Comparison of ENCODE assay signal across 14 cellular contexts in the genomic region with DNA sequence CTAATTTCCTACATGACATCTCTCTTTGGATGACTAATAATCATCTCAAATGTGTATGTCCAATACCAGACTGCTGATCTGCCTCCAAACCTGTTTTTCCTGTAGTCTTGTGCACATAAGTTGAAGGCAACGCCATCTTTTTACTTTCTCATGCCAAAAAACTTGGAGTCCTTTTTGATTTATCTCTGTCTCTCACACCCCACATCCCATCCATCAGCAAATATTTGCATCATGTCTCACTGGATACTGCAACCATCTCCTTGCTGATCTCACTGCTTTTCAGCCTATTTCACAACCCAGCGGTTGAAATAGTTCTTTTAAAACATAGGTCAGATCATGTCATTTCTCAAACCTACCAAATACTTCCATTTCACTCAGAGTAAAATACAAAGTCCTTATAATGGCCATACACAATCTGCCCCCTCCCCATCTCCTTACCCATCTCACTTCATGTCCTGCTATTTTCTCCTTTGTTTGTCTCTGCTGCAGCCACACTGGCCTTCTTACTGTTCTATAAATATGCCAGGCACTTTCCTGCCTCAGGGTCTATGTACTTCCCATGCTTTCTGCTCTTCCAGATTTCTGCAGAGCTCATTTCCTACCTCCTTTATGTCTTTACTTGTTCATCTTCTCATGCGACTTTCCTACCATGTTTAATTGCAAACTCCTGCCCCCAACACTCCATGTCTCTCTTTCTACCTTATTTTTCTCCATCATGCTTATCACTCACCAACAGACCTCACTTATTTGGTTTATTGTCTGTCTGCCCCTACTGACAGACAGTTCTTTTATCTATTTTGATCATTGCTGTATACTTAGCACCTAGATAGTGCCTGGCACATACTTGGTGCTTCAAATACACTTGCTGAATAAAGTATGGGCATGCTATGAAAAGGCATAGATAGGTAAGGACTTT.
DNase-seq lines count a peak whose midpoint lies in the region; ATAC-seq and TF ChIP-seq lines count a peak whose summit lies in the region.
"Had no signal": no experiment of that assay in that cellular context is flagged by ENCODE, and none has a peak within 500 bp of the region (broad histone marks: within the 10 kb centered on the region; RNA-seq: fewer than 3 reads in every experiment).

No MANE protein-coding gene starts in this region.

- H3K36me3 Mint-ChIP-seq in endodermal cell (ENCODE audit: low read depth): no peaks in the 10 kb centered on the region
- H3K36me3 Mint-ChIP-seq in chondrocyte (ENCODE audit: low read depth): no peaks in the 10 kb centered on the region

- peak overlapping the region; percentile 43 for H3K4me2 ChIP-seq in PC-3 (ENCODE audit: low read length)

- H3K9me2 ChIP-seq in PC-3 (replicated peaks; ENCODE audit: low read length): no peaks in the 10 kb centered on the region

- H3K27ac ChIP-seq in PC-3 (ENCODE audit: low read length) (peak overlapping the region; percentile 64), neutrophil (peak overlapping the region; percentile 77), endodermal cell (ENCODE audit: low read depth, low read length) (no peak overlapping the region)

- TF ChIP-seq CTCF in PC-3 (conservative IDR thresholded peaks at IDR 0.05; ENCODE audit: low read depth, low read length): no peak
- TF ChIP-seq CTCF in epithelial cell of esophagus (IDR thresholded peaks at IDR 0.05; ENCODE audit: insufficient read depth, low read depth, low read length, missing control alignments): no peak
- no peak for TF ChIP-seq CTCF in neutrophil (IDR thresholded peaks at IDR 0.05)
- no peak for TF ChIP-seq CTCF in endodermal cell (conservative IDR thresholded peaks at IDR 0.05)
- TF ChIP-seq CTCF in chondrocyte (IDR thresholded peaks at IDR 0.05): no peak

- H3K27ac Mint-ChIP-seq in endodermal cell: no peak overlapping the region
- H3K27ac Mint-ChIP-seq in chondrocyte (ENCODE audit: unreplicated experiment): no peak overlapping the region
- H3K27ac Mint-ChIP-seq: activated T-helper 2 cell treated with anti-CD3 and anti-CD28 coated beads, Interferon-gamma antibody, Interleukin-2, Interleukin-4, amounts not matched to agents 10 μg/mL and 5 μg/mL and 100 μg/mL, durations not matched to agents 14 hours and 24 hours and 36 hours had no signal

- H3K27me3 Mint-ChIP-seq in endodermal cell (ENCODE audit: insufficient read depth) (no peaks in the 10 kb centered on the region), chondrocyte (ENCODE audit: low read depth) (no peaks in the 10 kb centered on the region)

- H3K4me1 ChIP-seq in PC-3 (ENCODE audit: insufficient read depth, low read length) (peaks cover 58% of the 10 kb centered on the region), neutrophil (ENCODE audit: control insufficient read depth in 1 of 2, insufficient read depth in 1 of 2, low read depth in 1 of 2, low read length in 1 of 2) (peaks cover 64 to 66% of the 10 kb centered on the region in 2 experiments), endodermal cell (ENCODE audit: control insufficient read depth, insufficient read depth, low read length) (no peaks in the 10 kb centered on the region)
- H3K4me1 ChIP-seq: HAP-1 had no signal

- H3K9me3 Mint-ChIP-seq in endodermal cell: no peaks in the 10 kb centered on the region
- no peaks in the 10 kb centered on the region for H3K9me3 Mint-ChIP-seq in chondrocyte (ENCODE audit: low read depth)
- H3K9me3 Mint-ChIP-seq: activated T-helper 2 cell treated with anti-CD3 and anti-CD28 coated beads, Interferon-gamma antibody, Interleukin-2, Interleukin-4, amounts not matched to agents 10 μg/mL and 5 μg/mL and 100 μg/mL, durations not matched to agents 14 hours and 24 hours and 36 hours had no signal

- no peaks in the 10 kb centered on the region for H3K36me3 ChIP-seq in PC-3 (ENCODE audit: low read depth, low read length)
- H3K36me3 ChIP-seq in neutrophil: no peaks in the 10 kb centered on the region
- no peaks in the 10 kb centered on the region for H3K36me3 ChIP-seq in endodermal cell (ENCODE audit: control insufficient read depth, insufficient read depth, low read length)
- H3K36me3 ChIP-seq: HAP-1 had no signal

- no peaks in the 10 kb centered on the region for H4K20me1 ChIP-seq in PC-3 (ENCODE audit: low read length)

- H3K4me1 Mint-ChIP-seq in endodermal cell: peaks cover 6% of the 10 kb centered on the region
- H3K4me1 Mint-ChIP-seq in chondrocyte (ENCODE audit: low read depth): peaks cover 26% of the 10 kb centered on the region

- peak overlapping the region; percentile 5; the same call in 1 of the 2 replicates for H2AFZ ChIP-seq in PC-3 (ENCODE audit: low read length)

- ATAC-seq in PC-3: no peak
- no peak for ATAC-seq in GM21723 (IDR thresholded peaks at IDR 0.05; ENCODE audit: unreplicated experiment)
- ATAC-seq: stimulated activated naive CD8-positive, alpha-beta T cell treated with anti-CD3 and anti-CD28 coated beads, Interleukin-15, Interleukin-2, amounts not matched to agents 100 U/mL and 50 U/mL, for 24 hours had no signal

- peak overlapping the region; percentile 23; the same call in 1 of the 2 replicates for H3K4me3 ChIP-seq in PC-3 (ENCODE audit: low read length)
- no peak overlapping the region for H3K4me3 ChIP-seq in epithelial cell of esophagus (ENCODE audit: low read length)
- H3K4me3 ChIP-seq in neutrophil (ENCODE audit: low read depth in 1 of 2, low read length in 1 of 2): peak overlapping the region; percentile 5 to 35
- H3K4me3 ChIP-seq in endodermal cell (ENCODE audit: low read length): no peak overlapping the region
- H3K4me3 ChIP-seq: HAP-1 had no signal

- H3K79me2 ChIP-seq in PC-3 (ENCODE audit: low read length): no peaks in the 10 kb centered on the region

- H3K4me3 Mint-ChIP-seq in endodermal cell (no peak overlapping the region), chondrocyte (ENCODE audit: unreplicated experiment) (no peak overlapping the region)

- H3K9ac ChIP-seq in PC-3 (ENCODE audit: low read length) (no peak overlapping the region), endodermal cell (ENCODE audit: extremely low read depth, low read length, poor library complexity, severe bottlenecking) (no peak overlapping the region)

- H3F3A ChIP-seq in PC-3 (ENCODE audit: low read length, unreplicated experiment): peaks cover 19% of the 10 kb centered on the region

- 91 to 93% methylated on average over 3 of the region's 3 CpGs for WGBS in endodermal cell (ENCODE audit: insufficient coverage in 1 of 2, insufficient read length in 1 of 2), 2 experiments

- H3K9me3 ChIP-seq in PC-3 (ENCODE audit: low read length) (no peaks in the 10 kb centered on the region), neutrophil (no peaks in the 10 kb centered on the region), endodermal cell (ENCODE audit: control insufficient read depth, low read length) (no peaks in the 10 kb centered on the region)
- H3K9me3 ChIP-seq: HAP-1 had no signal

- CTCF ChIA-PET in PC-3 (lab: Charles Lee): no interaction called here

- no TSS peak for BruUV-seq in PC-3 (replicated peaks; lab: Mats Ljungman, UMichigan)

- intact Hi-C loops in PC-3 (cut with micrococcal nuclease): no loop called here

- H3K27me3 ChIP-seq in PC-3 (ENCODE audit: low read length): no peaks in the 10 kb centered on the region
- no peaks in the 10 kb centered on the region for H3K27me3 ChIP-seq in neutrophil
- no peaks in the 10 kb centered on the region for H3K27me3 ChIP-seq in endodermal cell (ENCODE audit: control insufficient read depth, insufficient read depth, low read length, poor library complexity, severe bottlenecking)

- DNase-seq in GM03348 (ENCODE audit: low spot score): peak; percentile 77
- DNase-seq in PC-3: peak; percentile 89
- DNase-seq in epithelial cell of esophagus (ENCODE audit: low read depth): peak; percentile 97
- DNase-seq in endodermal cell: no peak
- DNase-seq in chondrocyte (ENCODE audit: low spot score): no peak
- no peak for DNase-seq in cerebellar nuclear complex (lab: John Stamatoyannopoulos, UW)
- DNase-seq: effector CD8-positive, alpha-beta T cell; NCI-H526; stimulated activated naive CD8-positive, alpha-beta T cell treated with anti-CD3 and anti-CD28 coated beads, Interleukin-15, Interleukin-2, amounts not matched to agents 100 U/mL and 50 U/mL, for 24 hours; T-helper 9 cell had no signal

- POLR2A ChIA-PET in PC-3 (lab: Charles Lee; ENCODE audit: unreplicated experiment): no interaction called here

Comparison
In these comparisons a context has a peak if more than half of its experiments do, and no peak if none do; other contexts are left out.
1. DNase-seq: peak in GM03348 (single experiment), PC-3 (single experiment) and epithelial cell of esophagus (single experiment); none in endodermal cell (single experiment), chondrocyte (single experiment) and cerebellar nuclear complex (0 of 2).
2. H3K4me3 ChIP-seq: peak in PC-3 (single experiment) and neutrophil (2 of 2); none in epithelial cell of esophagus (single experiment) and endodermal cell (single experiment).